ENCODE assay signal across 13 cellular contexts in genomic region chr4:101944649-101945048, GRCh38.
DNase-seq lines count a peak whose midpoint lies in the region; ATAC-seq and TF ChIP-seq lines count a peak whose summit lies in the region.
"Had no signal": no experiment of that assay in that cellular context is flagged by ENCODE, and none has a peak within 500 bp of the region (broad histone marks: within the 10 kb centered on the region; RNA-seq: fewer than 3 reads in every experiment).

No MANE protein-coding gene starts in this region.

- H3K4me1 Mint-ChIP-seq in activated B cell treated with CpG ODN at 0.5 μM for 24 hours (peaks cover 63% of the 10 kb centered on the region), endodermal cell (no peaks in the 10 kb centered on the region)

- H3K9me3 ChIP-seq in iPS-18a (ENCODE audit: control insufficient read depth, low read depth, low read length) (no peaks in the 10 kb centered on the region), upper lobe of right lung (no peaks in the 10 kb centered on the region), endodermal cell (ENCODE audit: control insufficient read depth, low read length) (no peaks in the 10 kb centered on the region)
- H3K9me3 ChIP-seq: stomach had no signal

- intact Hi-C loops in activated B cell treated with CpG ODN at 0.5 μM for 24 hours (cut with micrococcal nuclease), result loop anchor here (2.0 kb wide), 1 partner anchor 14 kb away; no protein-coding TSS in a partner anchor
- intact Hi-C loops in upper lobe of right lung (cut with DNase I), result no loop called here

- H3K36me3 ChIP-seq in iPS-18a (ENCODE audit: control insufficient read depth, low read depth, low read length), result no peaks in the 10 kb centered on the region
- H3K36me3 ChIP-seq in upper lobe of right lung, result no peaks in the 10 kb centered on the region
- no peaks in the 10 kb centered on the region for H3K36me3 ChIP-seq in endodermal cell (ENCODE audit: control insufficient read depth, insufficient read depth, low read length)
- H3K36me3 ChIP-seq: stomach had no signal

- no peak overlapping the region for H3K4me3 Mint-ChIP-seq in activated B cell treated with CpG ODN at 0.5 μM for 24 hours
- no peak overlapping the region for H3K4me3 Mint-ChIP-seq in endodermal cell
- H3K4me3 Mint-ChIP-seq: activated T-cell treated with anti-CD3 and anti-CD28 coated beads, Interleukin-2, amount 50 U/mL, for 72 hours; natural killer cell treated with Interleukin-12 subunit alpha and Interleukin-12 subunit beta and Interleukin-15 and Interleukin-18, amount 100 ng/mL, for 72 hours had no signal

- H3K36me3 Mint-ChIP-seq in activated B cell treated with CpG ODN at 0.5 μM for 24 hours (ENCODE audit: low read depth) (peaks cover 81% of the 10 kb centered on the region), endodermal cell (ENCODE audit: low read depth) (no peaks in the 10 kb centered on the region)
- H3K36me3 Mint-ChIP-seq: natural killer cell treated with Interleukin-12 subunit alpha and Interleukin-12 subunit beta and Interleukin-15 and Interleukin-18, amount 100 ng/mL, for 72 hours had no signal

- H3K9ac ChIP-seq in iPS-18a (ENCODE audit: low read length) (no peak overlapping the region), endodermal cell (ENCODE audit: extremely low read depth, low read length, poor library complexity, severe bottlenecking) (no peak overlapping the region)

- DNase-seq in HFF-Myc (ENCODE audit: extremely low read depth, low read depth), result peak; percentile 0
- no peak for DNase-seq in activated B cell treated with CpG ODN at 0.5 μM for 24 hours
- DNase-seq in upper lobe of right lung, result no peak
- DNase-seq in endodermal cell, result no peak
- DNase-seq in COR-L47 (lab: John Stamatoyannopoulos, UW), result no peak
- DNase-seq: activated CD4-positive, alpha-beta T cell treated with anti-CD3 and anti-CD28 coated beads, Interleukin-2, amount 50 U/mL, for 1 hour; activated T-cell treated with anti-CD3 and anti-CD28 coated beads, Interleukin-2, amount 50 U/mL, for 72 hours; NCI-H1436 treated with DMSO at 0.1 percent for 48 hours; stomach had no signal

- H3K9me3 Mint-ChIP-seq in activated B cell treated with CpG ODN at 0.5 μM for 24 hours, result no peaks in the 10 kb centered on the region
- no peaks in the 10 kb centered on the region for H3K9me3 Mint-ChIP-seq in endodermal cell
- H3K9me3 Mint-ChIP-seq: activated T-cell treated with anti-CD3 and anti-CD28 coated beads, Interleukin-2, amount 50 U/mL, for 72 hours; natural killer cell treated with Interleukin-12 subunit alpha and Interleukin-12 subunit beta and Interleukin-15 and Interleukin-18, amount 100 ng/mL, for 72 hours had no signal

- H3K27me3 ChIP-seq in iPS-18a (ENCODE audit: control insufficient read depth, insufficient read depth, low read length) (no peaks in the 10 kb centered on the region), upper lobe of right lung (no peaks in the 10 kb centered on the region), endodermal cell (ENCODE audit: control insufficient read depth, insufficient read depth, low read length, poor library complexity, severe bottlenecking) (no peaks in the 10 kb centered on the region)
- H3K27me3 ChIP-seq: stomach had no signal

- 78 to 100% methylated on average over 1 of the region's 1 CpG for WGBS in endodermal cell (ENCODE audit: insufficient coverage in 1 of 2, insufficient read length in 1 of 2), 2 experiments

- H3K4me1 ChIP-seq in iPS-18a (ENCODE audit: control insufficient read depth, low read depth, low read length), result peaks cover 26% of the 10 kb centered on the region
- no peaks in the 10 kb centered on the region for H3K4me1 ChIP-seq in upper lobe of right lung
- no peaks in the 10 kb centered on the region for H3K4me1 ChIP-seq in endodermal cell (ENCODE audit: control insufficient read depth, insufficient read depth, low read length)
- H3K4me1 ChIP-seq: stomach had no signal

- no peak overlapping the region for H3K27ac ChIP-seq in iPS-18a (ENCODE audit: low read length)
- H3K27ac ChIP-seq in upper lobe of right lung, result no peak overlapping the region
- H3K27ac ChIP-seq in endodermal cell (ENCODE audit: low read depth, low read length), result no peak overlapping the region
- H3K27ac ChIP-seq: stomach had no signal

- H3K27me3 Mint-ChIP-seq in activated B cell treated with CpG ODN at 0.5 μM for 24 hours, result no peaks in the 10 kb centered on the region
- H3K27me3 Mint-ChIP-seq in endodermal cell (ENCODE audit: insufficient read depth), result no peaks in the 10 kb centered on the region

- TF ChIP-seq CTCF in HFF-Myc (IDR thresholded peaks at IDR 0.05; ENCODE audit: low read depth, low read length, missing control alignments) (no peak), activated B cell treated with CpG ODN at 0.5 μM for 24 hours (IDR thresholded peaks at IDR 0.05) (no peak), upper lobe of right lung (IDR thresholded peaks at IDR 0.05) (no peak), endodermal cell (conservative IDR thresholded peaks at IDR 0.05) (no peak)

- POLR2A ChIA-PET in activated B cell treated with CpG ODN at 0.5 μM for 24 hours (lab: Charles Lee), result no interaction called here

- H3K27ac Mint-ChIP-seq in activated B cell treated with CpG ODN at 0.5 μM for 24 hours, result peak overlapping the region; percentile 42
- H3K27ac Mint-ChIP-seq in endodermal cell, result no peak overlapping the region
- H3K27ac Mint-ChIP-seq: activated T-cell treated with anti-CD3 and anti-CD28 coated beads, Interleukin-2, amount 50 U/mL, for 72 hours; natural killer cell treated with Interleukin-12 subunit alpha and Interleukin-12 subunit beta and Interleukin-15 and Interleukin-18, amount 100 ng/mL, for 72 hours had no signal

- ATAC-seq in activated B cell treated with CpG ODN at 0.5 μM for 24 hours (ENCODE audit: low read depth) (no peak), upper lobe of right lung (peak; percentile 96), HG02798 (IDR thresholded peaks at IDR 0.05; ENCODE audit: poor library complexity, unreplicated experiment) (no peak)
- ATAC-seq: activated T-cell treated with anti-CD3 and anti-CD28 coated beads, Interleukin-2, amount 50 U/mL, for 72 hours; K562; natural killer cell treated with Interleukin-12 subunit alpha and Interleukin-12 subunit beta and Interleukin-15 and Interleukin-18, amount 100 ng/mL, for 72 hours had no signal

- H3K4me3 ChIP-seq in HFF-Myc (replicated peaks; ENCODE audit: low read depth, low read length) (no peak overlapping the region), iPS-18a (ENCODE audit: low read length) (peak overlapping the region; percentile 5), upper lobe of right lung (no peak overlapping the region), endodermal cell (ENCODE audit: low read length) (no peak overlapping the region)
- H3K4me3 ChIP-seq: K562, stomach had no signal

- CTCF ChIA-PET in activated B cell treated with CpG ODN at 0.5 μM for 24 hours (lab: Charles Lee), result no interaction called here
